In the genomic region with DNA sequence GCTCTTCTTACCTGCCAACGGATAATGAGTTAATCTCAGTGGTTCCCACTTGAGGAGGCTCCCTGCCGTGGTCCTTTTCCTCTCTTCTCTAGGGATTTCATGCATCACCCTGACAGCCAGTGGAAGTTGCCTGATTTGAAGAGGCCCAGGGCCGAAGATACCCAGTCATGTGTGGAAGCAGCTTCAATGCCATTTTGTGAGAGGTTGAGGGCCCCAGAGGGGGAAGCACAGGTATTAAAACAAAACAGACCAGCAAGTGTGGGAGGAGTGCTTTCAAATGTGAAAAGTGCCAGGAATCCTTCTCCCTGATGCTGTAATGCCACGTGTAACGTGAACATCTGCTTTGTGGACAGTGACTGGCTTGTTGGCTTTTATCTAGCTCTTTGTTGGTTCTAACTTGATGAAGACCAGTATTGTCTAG, we compare ENCODE assay signal across 8 cellular contexts. TPM values are rescaled to one million over a fixed set of nuclear protein-coding genes. Genes with fewer than 3 reads are reported as not detected.
DNase-seq lines count a peak whose midpoint lies in the region; TF ChIP-seq lines count a peak whose summit lies in the region.

No MANE protein-coding gene starts in this region.

- no peaks in the 10 kb centered on the region for H3K36me3 ChIP-seq in HUES64 (ENCODE audit: insufficient read depth, low read length)
- H3K36me3 ChIP-seq in hepatocyte (replicated peaks; ENCODE audit: insufficient read depth, low read depth), result no peaks in the 10 kb centered on the region

- H3K27me3 ChIP-seq in HUES64 (ENCODE audit: insufficient read depth, low read length), result no peaks in the 10 kb centered on the region
- no peaks in the 10 kb centered on the region for H3K27me3 ChIP-seq in hepatocyte

- no peaks in the 10 kb centered on the region for H3K9me3 ChIP-seq in HUES64 (ENCODE audit: insufficient read depth, low read depth, low read length)
- no peaks in the 10 kb centered on the region for H3K9me3 ChIP-seq in hepatocyte (ENCODE audit: low read depth)

- H3K4me3 ChIP-seq in HUES64 (ENCODE audit: low read length) (peak overlapping the region; percentile 97; the same call in 1 of the 2 replicates), hepatocyte (peak overlapping the region; percentile 83)

- H2AFZ ChIP-seq in hepatocyte, result no peak overlapping the region

- H3K9me2 ChIP-seq in hepatocyte (replicated peaks; ENCODE audit: insufficient read depth), result no peaks in the 10 kb centered on the region

- TF ChIP-seq CTCF in hepatocyte (IDR thresholded peaks at IDR 0.05; ENCODE audit: poor library complexity), result no peak

- H3K27ac ChIP-seq in HUES64 (ENCODE audit: low read depth, low read length) (no peak overlapping the region), hepatocyte (peak overlapping the region; percentile 99)

- H3K27ac Mint-ChIP-seq in activated T-cell treated with anti-CD3 and anti-CD28 coated beads, Interleukin-2, amount 50 U/mL, for 24 hours, result peak overlapping the region; percentile 100

- DNase-seq in activated T-cell treated with anti-CD3 and anti-CD28 coated beads, Interleukin-2, amount 50 U/mL, for 24 hours, result peak; percentile 37
- DNase-seq in hepatocyte (ENCODE audit: low spot score), result peak; percentile 24
- DNase-seq in stimulated activated CD4-positive, alpha-beta T cell treated with anti-CD3 and anti-CD28 coated beads, Interleukin-4, amount 100 ng/mL, for 1 hour, result peak; percentile 4
- no peak for DNase-seq in KG1 (lab: John Stamatoyannopoulos, UW)
- no peak for DNase-seq in NCI-H446 (lab: John Stamatoyannopoulos, UW)
- DNase-seq in NCI-H774 (lab: John Stamatoyannopoulos, UW), result no peak
- no peak for DNase-seq in kidney glomerular epithelial cell (lab: John Stamatoyannopoulos, UW)

- 73% methylated on average over 5 of the region's 5 CpGs for WGBS in HUES64
- WGBS in hepatocyte (ENCODE audit: low lambda C conversion rate, missing lambda C conversion rate), result 55% methylated on average over 5 of the region's 5 CpGs

- peaks cover 2% of the 10 kb centered on the region for H3K36me3 Mint-ChIP-seq in activated T-cell treated with anti-CD3 and anti-CD28 coated beads, Interleukin-2, amount 50 U/mL, for 24 hours (ENCODE audit: low read depth)

- peak overlapping the region; percentile 89 for H3K4me3 Mint-ChIP-seq in activated T-cell treated with anti-CD3 and anti-CD28 coated beads, Interleukin-2, amount 50 U/mL, for 24 hours

- peaks cover 19% of the 10 kb centered on the region for H3K4me1 ChIP-seq in HUES64 (ENCODE audit: insufficient read depth, low read length)
- peaks cover 43% of the 10 kb centered on the region for H3K4me1 ChIP-seq in hepatocyte (ENCODE audit: insufficient read depth)

- no peak overlapping the region for H3K9ac ChIP-seq in HUES64 (ENCODE audit: low read depth, low read length)

- peaks cover 69% of the 10 kb centered on the region for H3K4me1 Mint-ChIP-seq in activated T-cell treated with anti-CD3 and anti-CD28 coated beads, Interleukin-2, amount 50 U/mL, for 24 hours (ENCODE audit: low read depth)

- peaks cover 24% of the 10 kb centered on the region for H3K79me2 ChIP-seq in hepatocyte

- peak overlapping the region; percentile 84 for H3K4me2 ChIP-seq in hepatocyte

- H4K20me1 ChIP-seq in hepatocyte (ENCODE audit: insufficient read depth, poor library complexity, severe bottlenecking), result no peaks in the 10 kb centered on the region

- H3K9me3 Mint-ChIP-seq in activated T-cell treated with anti-CD3 and anti-CD28 coated beads, Interleukin-2, amount 50 U/mL, for 24 hours, result no peaks in the 10 kb centered on the region

- no peaks in the 10 kb centered on the region for H3K27me3 Mint-ChIP-seq in activated T-cell treated with anti-CD3 and anti-CD28 coated beads, Interleukin-2, amount 50 U/mL, for 24 hours

RNA-seq across cellular contexts. Expression of gene TCP11L2, which starts 1.5 kb away (rescaled TPM):
- polyA plus RNA-seq in HUES64 (2013, experiment 1 of 2), result 1.8 TPM
- polyA plus RNA-seq in HUES64 (2013, experiment 2 of 2), result 2.8 TPM
- total RNA-seq in hepatocyte, result 30.7 and 38.4 TPM in 2 replicates
- polyA plus RNA-seq in hepatocyte, result 8.5 and 9.6 TPM in 2 replicates

RNA-seq across cellular contexts. Expression of gene POLR3B, which starts 53.5 kb away (rescaled TPM):
- 13.4 TPM for polyA plus RNA-seq in HUES64 (2013, experiment 1 of 2)
- 10.3 TPM for polyA plus RNA-seq in HUES64 (2013, experiment 2 of 2)
- 9.6 and 10.4 TPM in 2 replicates for total RNA-seq in hepatocyte
- polyA plus RNA-seq in hepatocyte, result 8.1 and 8.4 TPM in 2 replicates

RNA-seq across cellular contexts. Expression of gene CKAP4, which starts 56.2 kb away (rescaled TPM):
- 81.8 TPM for polyA plus RNA-seq in HUES64 (2013, experiment 1 of 2)
- 91.6 TPM for polyA plus RNA-seq in HUES64 (2013, experiment 2 of 2)
- total RNA-seq in hepatocyte, result 140 and 151 TPM in 2 replicates
- 258 and 266 TPM in 2 replicates for polyA plus RNA-seq in hepatocyte

Comparison
In these comparisons a context has a peak if more than half of its experiments do, and no peak if none do; other contexts are left out.
1. DNase-seq: peak in activated T-cell treated with anti-CD3 and anti-CD28 coated beads, Interleukin-2, amount 50 U/mL, for 24 hours (single experiment), hepatocyte (single experiment) and stimulated activated CD4-positive, alpha-beta T cell treated with anti-CD3 and anti-CD28 coated beads, Interleukin-4, amount 100 ng/mL, for 1 hour (single experiment); none in KG1 (single experiment), NCI-H446 (0 of 2), NCI-H774 (single experiment) and kidney glomerular epithelial cell (single experiment).